22 cellular contexts compared by ENCODE assay signal in genomic region chr2:28199995-28200394, GRCh38.
"Had no signal": no experiment of that assay in that cellular context is flagged by ENCODE, and none has a peak within 500 bp of the region (broad histone marks: within the 10 kb centered on the region; RNA-seq: fewer than 3 reads in every experiment).

No MANE protein-coding gene starts in this region.

- H3K27me3 ChIP-seq: brain microvascular endothelial cell, gastroesophageal sphincter, heart right ventricle, sigmoid colon, spleen, suprapubic skin had no signal

- H3K9me3 Mint-ChIP-seq: activated naive CD8-positive, alpha-beta T cell treated with anti-CD3 and anti-CD28 coated beads, Interleukin-2, amount 10 ng/mL, durations not matched to agents 7 days and 5 days; activated T-cell treated with anti-CD3 and anti-CD28 coated beads, Interleukin-2, amount 50 U/mL, for 72 hours; neural crest cell; stimulated activated naive CD8-positive, alpha-beta T cell treated with anti-CD3 and anti-CD28 coated beads, Interleukin-15, Interleukin-2, amounts not matched to agents 100 ng/mL and 50 ng/mL, for 24 hours; WTC11 had no signal

- H3K4me1 ChIP-seq: gastroesophageal sphincter, sigmoid colon, spleen, suprapubic skin had no signal

- FAIRE-seq: endothelial cell of umbilical vein had no signal

- H3K27ac ChIP-seq: brain microvascular endothelial cell, gastroesophageal sphincter, heart right ventricle, sigmoid colon, spleen, suprapubic skin had no signal

- H3K4me1 Mint-ChIP-seq: neural crest cell had no signal

- H3K4me3 ChIP-seq: gastroesophageal sphincter, heart right ventricle, lung, sigmoid colon, spleen, suprapubic skin had no signal

- H3K27ac Mint-ChIP-seq: activated naive CD8-positive, alpha-beta T cell treated with anti-CD3 and anti-CD28 coated beads, Interleukin-2, amount 10 ng/mL, durations not matched to agents 7 days and 5 days; activated T-cell treated with anti-CD3 and anti-CD28 coated beads, Interleukin-2, amount 50 U/mL, for 72 hours; stimulated activated naive CD8-positive, alpha-beta T cell treated with anti-CD3 and anti-CD28 coated beads, Interleukin-15, Interleukin-2, amounts not matched to agents 100 ng/mL and 50 ng/mL, for 24 hours; type B pancreatic cell; WTC11 had no signal

- DNase-seq: activated CD4-positive, alpha-beta T cell treated with anti-CD3 and anti-CD28 coated beads for 4 hours; activated CD8-positive, alpha-beta memory T cell treated with anti-CD3 and anti-CD28 coated beads, Interleukin-2, amount 50 U/mL, for 48 hours; activated gamma-delta T cell treated with Interleukin-2 at 50 U/mL for 16 hours; activated naive CD8-positive, alpha-beta T cell treated with anti-CD3 and anti-CD28 coated beads, Interleukin-2, amount 10 ng/mL, durations not matched to agents 7 days and 5 days; activated T-cell treated with anti-CD3 and anti-CD28 coated beads, Interleukin-2, amount 50 U/mL, for 72 hours; anterior cingulate cortex; brain microvascular endothelial cell; cortex of kidney; effector CD8-positive, alpha-beta T cell; heart right ventricle; midbrain; sigmoid colon; spleen; T-helper 2 cell had no signal

- ATAC-seq: activated T-cell treated with anti-CD3 and anti-CD28 coated beads, Interleukin-2, amount 50 U/mL, for 72 hours; gastroesophageal sphincter; heart right ventricle; WTC11 had no signal

- H3K27me3 Mint-ChIP-seq: activated naive CD8-positive, alpha-beta T cell treated with anti-CD3 and anti-CD28 coated beads, Interleukin-2, amount 10 ng/mL, durations not matched to agents 7 days and 5 days; stimulated activated naive CD8-positive, alpha-beta T cell treated with anti-CD3 and anti-CD28 coated beads, Interleukin-15, Interleukin-2, amounts not matched to agents 100 ng/mL and 50 ng/mL, for 24 hours; type B pancreatic cell had no signal

- H3K4me3 Mint-ChIP-seq: activated naive CD8-positive, alpha-beta T cell treated with anti-CD3 and anti-CD28 coated beads, Interleukin-2, amount 10 ng/mL, durations not matched to agents 7 days and 5 days; activated T-cell treated with anti-CD3 and anti-CD28 coated beads, Interleukin-2, amount 50 U/mL, for 72 hours; neural crest cell; stimulated activated naive CD8-positive, alpha-beta T cell treated with anti-CD3 and anti-CD28 coated beads, Interleukin-15, Interleukin-2, amounts not matched to agents 100 ng/mL and 50 ng/mL, for 24 hours; type B pancreatic cell; WTC11 had no signal

- H3K9me3 ChIP-seq: gastroesophageal sphincter, heart right ventricle, sigmoid colon, spleen, suprapubic skin had no signal

- H3K36me3 ChIP-seq: brain microvascular endothelial cell, sigmoid colon, suprapubic skin had no signal

- H3K36me3 Mint-ChIP-seq: WTC11 had no signal
